Comparison of ENCODE assay signal across 10 cellular contexts in genomic region chr20:43975096-43975768, GRCh38.
DNase-seq lines count a peak whose midpoint lies in the region; ATAC-seq and TF ChIP-seq lines count a peak whose summit lies in the region.
"Had no signal": no experiment of that assay in that cellular context is flagged by ENCODE, and none has a peak within 500 bp of the region (broad histone marks: within the 10 kb centered on the region; RNA-seq: fewer than 3 reads in every experiment).

No MANE protein-coding gene starts in this region.

- no TSS peak for BruUV-seq in Calu3 (replicated peaks; lab: Mats Ljungman, UMichigan)

- peaks cover 31% of the 10 kb centered on the region for H3K27me3 Mint-ChIP-seq in Calu3 (ENCODE audit: unreplicated experiment)
- H3K27me3 Mint-ChIP-seq in activated naive CD8-positive, alpha-beta T cell treated with anti-CD3 and anti-CD28 coated beads, Interleukin-2, amount 50 U/mL, for 24 hours, result peaks cover 23% of the 10 kb centered on the region

- H3K9me3 ChIP-seq in effector memory CD4-positive, alpha-beta T cell (ENCODE audit: control insufficient read depth, low read length), result no peaks in the 10 kb centered on the region
- H3K9me3 ChIP-seq: prostate gland had no signal

- peak; percentile 83 for ATAC-seq in activated naive CD8-positive, alpha-beta T cell treated with anti-CD3 and anti-CD28 coated beads, Interleukin-2, amount 50 U/mL, for 24 hours

- DNase-seq in Calu3 (peak; percentile 49), HS-5 (ENCODE audit: low read depth) (peak; percentile 78), islet precursor cell (peak; percentile 33), Kasumi-1 (lab: John Stamatoyannopoulos, UW) (no peak), NCI-H446 treated with DMSO at 0.1 percent for 48 hours (lab: John Stamatoyannopoulos, UW) (no peak)
- DNase-seq in activated naive CD8-positive, alpha-beta T cell treated with anti-CD3 and anti-CD28 coated beads, Interleukin-2, amount 50 U/mL, for 24 hours, result peak; percentile 27
- DNase-seq in effector memory CD4-positive, alpha-beta T cell, result no peak
- DNase-seq in stimulated activated naive CD4-positive, alpha-beta T cell (lab: John Stamatoyannopoulos, UW), result no peak
- DNase-seq: dorsolateral prefrontal cortex had no signal

- H3K4me3 Mint-ChIP-seq in Calu3 (ENCODE audit: low read depth, unreplicated experiment), result no peak overlapping the region
- no peak overlapping the region for H3K4me3 Mint-ChIP-seq in activated naive CD8-positive, alpha-beta T cell treated with anti-CD3 and anti-CD28 coated beads, Interleukin-2, amount 50 U/mL, for 24 hours

- H3K9me3 Mint-ChIP-seq in Calu3 (ENCODE audit: low read depth, unreplicated experiment), result peaks cover 6% of the 10 kb centered on the region
- no peaks in the 10 kb centered on the region for H3K9me3 Mint-ChIP-seq in activated naive CD8-positive, alpha-beta T cell treated with anti-CD3 and anti-CD28 coated beads, Interleukin-2, amount 50 U/mL, for 24 hours

- no peak overlapping the region for H3K4me3 ChIP-seq in effector memory CD4-positive, alpha-beta T cell (ENCODE audit: insufficient read depth, low read depth, low read length, poor library complexity, severe bottlenecking)
- H3K4me3 ChIP-seq: dorsolateral prefrontal cortex, prostate gland had no signal

- no peaks in the 10 kb centered on the region for H3K36me3 ChIP-seq in effector memory CD4-positive, alpha-beta T cell (ENCODE audit: control insufficient read depth, insufficient read depth, low read length)
- H3K36me3 ChIP-seq: prostate gland had no signal

- CTCF ChIA-PET in Calu3 (lab: Charles Lee), result interaction anchor here (0.7 kb wide), 2 partner anchors 40 to 94 kb away, joined by 3 to 5 read pairs; no protein-coding TSS in a partner anchor

- no peak for TF ChIP-seq CTCF in Calu3 (IDR thresholded peaks at IDR 0.05; ENCODE audit: unreplicated experiment)

- no peaks in the 10 kb centered on the region for H3K27me3 ChIP-seq in effector memory CD4-positive, alpha-beta T cell (replicated peaks; ENCODE audit: control insufficient read depth, insufficient read depth, low read length, poor library complexity, severe bottlenecking)

- intact Hi-C loops in Calu3 (cut with micrococcal nuclease; ENCODE audit: unreplicated experiment), result no loop called here

- no peaks in the 10 kb centered on the region for H3K36me3 Mint-ChIP-seq in Calu3 (ENCODE audit: insufficient read depth, unreplicated experiment)
- peaks cover 3% of the 10 kb centered on the region for H3K36me3 Mint-ChIP-seq in activated naive CD8-positive, alpha-beta T cell treated with anti-CD3 and anti-CD28 coated beads, Interleukin-2, amount 50 U/mL, for 24 hours (ENCODE audit: low read depth)

- H3K4me1 ChIP-seq in effector memory CD4-positive, alpha-beta T cell (ENCODE audit: control insufficient read depth, insufficient read depth, low read length, poor library complexity, severe bottlenecking), result no peaks in the 10 kb centered on the region
- H3K4me1 ChIP-seq: prostate gland had no signal

- peak overlapping the region; percentile 85 for H3K27ac Mint-ChIP-seq in Calu3 (ENCODE audit: unreplicated experiment)
- H3K27ac Mint-ChIP-seq in activated naive CD8-positive, alpha-beta T cell treated with anti-CD3 and anti-CD28 coated beads, Interleukin-2, amount 50 U/mL, for 24 hours, result peak overlapping the region; percentile 35

- H3K27ac ChIP-seq in effector memory CD4-positive, alpha-beta T cell (ENCODE audit: insufficient read depth, low read length, poor library complexity, severe bottlenecking), result no peak overlapping the region
- H3K27ac ChIP-seq: dorsolateral prefrontal cortex, prostate gland had no signal

- peaks cover 13% of the 10 kb centered on the region for H3K4me1 Mint-ChIP-seq in Calu3 (ENCODE audit: low read depth, unreplicated experiment)
- H3K4me1 Mint-ChIP-seq in activated naive CD8-positive, alpha-beta T cell treated with anti-CD3 and anti-CD28 coated beads, Interleukin-2, amount 50 U/mL, for 24 hours, result peaks cover 31% of the 10 kb centered on the region

Comparison
In these comparisons a context has a peak if more than half of its experiments do, and no peak if none do; other contexts are left out.
1. DNase-seq: peak in Calu3 (single experiment), HS-5 (single experiment), activated naive CD8-positive, alpha-beta T cell treated with anti-CD3 and anti-CD28 coated beads, Interleukin-2, amount 50 U/mL, for 24 hours (single experiment) and islet precursor cell (single experiment); none in effector memory CD4-positive, alpha-beta T cell (0 of 3), Kasumi-1 (0 of 2), stimulated activated naive CD4-positive, alpha-beta T cell (0 of 6) and NCI-H446 treated with DMSO at 0.1 percent for 48 hours (single experiment).